In genomic region chr4:38162240-38162784, GRCh38 we compare ENCODE assay signal across 9 cellular contexts.
DNase-seq lines count a peak whose midpoint lies in the region; ATAC-seq and TF ChIP-seq lines count a peak whose summit lies in the region.
"Had no signal": no experiment of that assay in that cellular context is flagged by ENCODE, and none has a peak within 500 bp of the region (broad histone marks: within the 10 kb centered on the region; RNA-seq: fewer than 3 reads in every experiment).

No MANE protein-coding gene starts in this region.

- TF ChIP-seq CTCF in HCT116 (IDR thresholded peaks at IDR 0.05 in 2 of 3, conservative IDR thresholded peaks at IDR 0.05 in 1 of 3; ENCODE audit: borderline replicate concordance in 1 of 3, insufficient read depth in 1 of 3, low read depth in 2 of 3, low read length in 2 of 3): no peak

- H3K9ac ChIP-seq in HCT116 (ENCODE audit: low read length): peak overlapping the region; percentile 38; the same call in 1 of the 2 replicates

- RAD21 ChIA-PET in HCT116 (lab: Charles Lee; ENCODE audit: low non-redundant PET in 1 of 2, low total read pairs in 2 of 2, uncharacterized antibody in 2 of 2, unreplicated experiment in 2 of 2): no interaction called here

- H3K9me3 ChIP-seq in HCT116 (ENCODE audit: control insufficient read depth in 1 of 2, insufficient read depth in 1 of 2, low read depth in 1 of 2, low read length in 2 of 2): peaks cover 0 to 4% of the 10 kb centered on the region in 2 experiments; a peak in 1 of 4 replicates

- intact Hi-C loops in HCT116 (cut with micrococcal nuclease): loop anchor here (5.0 to 10.0 kb wide), 3 partner anchors 188 to 692 kb away; partner anchors contain the start of gene TLR6

- H3K4me1 ChIP-seq in ACC112 (ENCODE audit: control insufficient read depth, insufficient read depth, low read length, unreplicated experiment) (peaks cover 41% of the 10 kb centered on the region), HCT116 (ENCODE audit: control insufficient read depth in 1 of 2, insufficient read depth in 2 of 2, low read length in 2 of 2) (peaks cover 34 to 47% of the 10 kb centered on the region in 2 experiments)

- TF ChIP-seq RAD21 in HCT116 (IDR thresholded peaks at IDR 0.05; ENCODE audit: low read depth): no peak

- H3K9me2 ChIP-seq in HCT116 (ENCODE audit: insufficient read depth): no peaks in the 10 kb centered on the region

- H3K79me2 ChIP-seq in ACC112 (ENCODE audit: control insufficient read depth, insufficient read depth, low read length, unreplicated experiment) (no peaks in the 10 kb centered on the region), HCT116 (ENCODE audit: insufficient read depth, low read length) (no peaks in the 10 kb centered on the region)

- CTCF ChIA-PET in HCT116 (lab: Charles Lee): interaction anchor here (1.0 to 2.0 kb wide), 2 partner anchors 8 to 107 kb away, joined by 3 to 7 read pairs; no protein-coding TSS in a partner anchor

- POLR2A ChIA-PET in HCT116 (lab: Charles Lee): no interaction called here

- peak overlapping the region; percentile 54 for H3K4me2 ChIP-seq in HCT116 (ENCODE audit: low read length)

- H3K27me3 ChIP-seq in ACC112 (ENCODE audit: insufficient read depth, low read length): no peaks in the 10 kb centered on the region
- no peaks in the 10 kb centered on the region for H3K27me3 ChIP-seq in HCT116 (ENCODE audit: insufficient read depth, low read length)

- H3K27ac ChIP-seq in ACC112 (ENCODE audit: low read depth, low read length) (peak overlapping the region; percentile 98), HCT116 (ENCODE audit: low read depth, low read length) (peak overlapping the region; percentile 35)

- H2AFZ ChIP-seq in ACC112 (ENCODE audit: low read length, unreplicated experiment) (peak overlapping the region; percentile 2), HCT116 (ENCODE audit: low read depth, low read length, poor library complexity, severe bottlenecking) (peak overlapping the region; percentile 24)

- H3K4me3 ChIP-seq in ACC112 (ENCODE audit: low read depth, low read length) (no peak overlapping the region), HCT116 (replicated peaks in 1 of 2; ENCODE audit: low read depth in 1 of 2, low read length in 2 of 2) (no peak overlapping the region)

- no peak for TF ChIP-seq POLR2A in HCT116 (IDR thresholded peaks at IDR 0.05; ENCODE audit: borderline replicate concordance, extremely low read depth, insufficient read depth, insufficient read length)

- no TSS peak for BruUV-seq in HCT116 (replicated peaks; lab: Mats Ljungman, UMichigan)

- no peaks in the 10 kb centered on the region for H4K20me1 ChIP-seq in HCT116 (ENCODE audit: insufficient read depth)

- DNase-seq in HCT116 (ENCODE audit: low read depth, low spot score): peak; percentile 63
- DNase-seq in amniotic epithelial cell (ENCODE audit: low read depth): peak; percentile 82
- peak; percentile 78 for DNase-seq in left lobe of liver (ENCODE audit: low spot score)
- DNase-seq in activated CD8-positive, alpha-beta memory T cell treated with anti-CD3 and anti-CD28 coated beads, Interleukin-2, amount 50 U/mL, for 48 hours: no peak
- DNase-seq in NCI-H524 treated with DMSO at 0.1 percent for 48 hours (lab: John Stamatoyannopoulos, UW): no peak
- DNase-seq: NCI-H1694 had no signal

- peak; percentile 64 for ATAC-seq in HCT116
- ATAC-seq in left lobe of liver: peak; percentile 92
- no peak for ATAC-seq in HG03521 (IDR thresholded peaks at IDR 0.05; ENCODE audit: unreplicated experiment)
- no peak for ATAC-seq in HG03139 (IDR thresholded peaks at IDR 0.05; ENCODE audit: unreplicated experiment)

- H3K36me3 ChIP-seq in ACC112 (ENCODE audit: insufficient read depth, low read length) (no peaks in the 10 kb centered on the region), HCT116 (ENCODE audit: control insufficient read depth in 1 of 2, insufficient read depth in 2 of 2, low read length in 2 of 2) (no peaks in the 10 kb centered on the region)

TF ChIP-seq in HCT116, 20 proteins besides CTCF, POLR2A, EP300 and RAD21:
- TF ChIP-seq SIN3A (IDR thresholded peaks at IDR 0.05; ENCODE audit: low read depth) (no peak; the same call in 1 of the 2 replicates), TCF7L2 (IDR thresholded peaks at IDR 0.05; ENCODE audit: borderline replicate concordance, extremely low read depth, insufficient read depth, insufficient read length) (peak; percentile 65), JUND (IDR thresholded peaks at IDR 0.05) (peak; percentile 63), ZNF274 (IDR thresholded peaks at IDR 0.05; ENCODE audit: low read depth, low read length) (no peak), SP1 (IDR thresholded peaks at IDR 0.05; ENCODE audit: low read depth) (peak; percentile 77), CBX3 (IDR thresholded peaks at IDR 0.05; ENCODE audit: low read depth) (no peak; the same call in 1 of the 2 replicates), ZFX (IDR thresholded peaks at IDR 0.05) (no peak), EZH2 (IDR thresholded peaks at IDR 0.05) (no peak), ELF1 (IDR thresholded peaks at IDR 0.05; ENCODE audit: borderline replicate concordance, low read depth) (no peak), EZH2phosphoT487 (IDR thresholded peaks at IDR 0.05; ENCODE audit: borderline replicate concordance) (no peak), FOSL1 (IDR thresholded peaks at IDR 0.05; ENCODE audit: low read depth) (peak; percentile 14; the same call in 1 of the 2 replicates), POLR2AphosphoS5 (IDR thresholded peaks at IDR 0.05; ENCODE audit: low read depth, low read length) (peak; percentile 45; the same call in 1 of the 2 replicates)
- TF ChIP-seq, protein P1, sequence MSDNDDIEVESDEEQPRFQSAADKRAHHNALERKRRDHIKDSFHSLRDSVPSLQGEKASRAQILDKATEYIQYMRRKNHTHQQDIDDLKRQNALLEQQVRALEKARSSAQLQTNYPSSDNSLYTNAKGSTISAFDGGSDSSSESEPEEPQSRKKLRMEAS (IDR thresholded peaks at IDR 0.05): peak; percentile 48; the same call in 1 of the 2 replicates

Comparison
In these comparisons a context has a peak if more than half of its experiments do, and no peak if none do; other contexts are left out.
1. ATAC-seq: peak in HCT116 (single experiment) and left lobe of liver (single experiment); none in HG03521 (single experiment) and HG03139 (single experiment).
2. DNase-seq: peak in HCT116 (single experiment), amniotic epithelial cell (single experiment) and left lobe of liver (single experiment); none in activated CD8-positive, alpha-beta memory T cell treated with anti-CD3 and anti-CD28 coated beads, Interleukin-2, amount 50 U/mL, for 48 hours (single experiment) and NCI-H524 treated with DMSO at 0.1 percent for 48 hours (single experiment).